8 cellular contexts compared by ENCODE assay signal in the genomic region with DNA sequence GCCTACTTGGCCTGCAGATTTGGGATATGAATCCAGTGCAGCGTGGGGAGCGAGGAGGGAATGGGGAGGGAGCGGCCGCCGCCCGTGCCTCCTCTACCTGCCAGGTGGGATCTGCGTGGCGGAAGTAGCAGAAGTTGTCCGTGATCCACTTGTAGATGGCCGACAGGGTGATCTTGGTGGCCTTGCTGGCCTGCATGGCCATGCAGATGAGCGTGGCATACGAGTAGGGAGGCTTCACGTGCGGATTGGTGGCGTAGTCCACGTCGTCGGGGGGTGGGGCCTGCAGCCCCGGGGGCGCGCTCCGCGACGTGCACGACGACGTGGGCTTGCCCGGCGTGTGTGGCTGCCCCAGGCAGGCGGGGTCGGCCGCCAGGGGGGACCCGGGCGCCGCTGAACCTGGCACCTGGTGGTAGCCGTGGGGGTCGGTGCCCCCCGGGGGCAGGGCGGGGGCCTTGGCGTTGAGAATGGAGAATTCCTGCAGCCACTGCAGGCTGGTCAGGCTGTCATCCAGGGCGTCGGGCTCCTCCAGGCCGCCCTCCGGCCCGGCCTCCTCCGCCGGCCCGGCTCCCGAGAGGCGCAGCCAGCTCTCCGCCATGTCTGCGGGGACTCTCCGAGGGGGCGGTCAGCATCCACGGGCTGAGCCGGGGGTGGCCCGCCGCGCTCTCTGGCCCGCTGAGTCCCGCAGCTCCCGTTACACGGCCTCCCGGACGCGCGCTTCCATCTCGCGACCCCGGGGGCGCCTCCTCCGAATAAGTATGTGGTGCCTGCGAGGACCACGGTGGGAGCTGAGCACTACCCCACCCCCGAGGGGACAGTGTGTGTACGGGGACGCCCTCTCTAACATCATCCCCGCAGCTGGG. TPM values are rescaled to one million over a fixed set of nuclear protein-coding genes. Genes with fewer than 3 reads are reported as not detected.
DNase-seq lines count a peak whose midpoint lies in the region; ATAC-seq, FAIRE-seq and TF ChIP-seq lines count a peak whose summit lies in the region.

No MANE protein-coding gene starts in this region.

- peaks cover 6 to 51% (median 32%) of the 10 kb centered on the region in 12 donors for H3K4me1 ChIP-seq in heart left ventricle
- H3K4me1 ChIP-seq in transverse colon = peaks cover 0 to 25% (median 20%) of the 10 kb centered on the region in 4 donors
- H3K4me1 ChIP-seq in vagina = peaks cover 24% of the 10 kb centered on the region

- H3K9me3 ChIP-seq in heart left ventricle = no peaks in the 10 kb centered on the region
- no peaks in the 10 kb centered on the region for H3K9me3 ChIP-seq in transverse colon
- no peaks in the 10 kb centered on the region for H3K9me3 ChIP-seq in vagina

- H3K36me3 ChIP-seq in heart left ventricle (no peaks in the 10 kb centered on the region), transverse colon (no peaks in the 10 kb centered on the region), vagina (no peaks in the 10 kb centered on the region)

- intact Hi-C loops in heart left ventricle (cut with DNase I) (no loop called here), Right ventricle myocardium inferior (cut with DNase I) (no loop called here), transverse colon (cut with DNase I; ENCODE audit: low total_unique reads) (no loop called here), vagina (cut with DNase I) (no loop called here)

- ATAC-seq in heart left ventricle (no peak), Right ventricle myocardium inferior (no peak), memory B cell (ENCODE audit: low read depth) (peak; percentile 40)

- H3K27ac Mint-ChIP-seq in activated naive CD8-positive, alpha-beta T cell = peak overlapping the region; percentile 64
- peak overlapping the region; percentile 85 for H3K27ac Mint-ChIP-seq in memory B cell

- FAIRE-seq in D721Med (lab: Jason Lieb, UNC) = no peak

- H3K27me3 ChIP-seq in heart left ventricle = peaks cover 36 to 60% (median 55%) of the 10 kb centered on the region in 9 donors
- H3K27me3 ChIP-seq in transverse colon = peaks cover 60% of the 10 kb centered on the region
- peaks cover 25% of the 10 kb centered on the region for H3K27me3 ChIP-seq in vagina

- TF ChIP-seq CTCF in heart left ventricle (IDR thresholded peaks at IDR 0.05) (no peak), transverse colon (IDR thresholded peaks at IDR 0.05) (no peak), D721Med (IDR thresholded peaks at IDR 0.05; ENCODE audit: insufficient read depth, missing control alignments) (no peak), vagina (IDR thresholded peaks at IDR 0.05) (no peak)

- no peaks in the 10 kb centered on the region for H3K27me3 Mint-ChIP-seq in activated naive CD8-positive, alpha-beta T cell
- H3K27me3 Mint-ChIP-seq in memory B cell = peaks cover 13% of the 10 kb centered on the region

- in situ Hi-C loops in transverse colon (cut with MboI; ENCODE audit: low pct_ligation_motif_present in 1 of 4, low pct_unique_long_range_greater_than_20kb in 1 of 4, low sequenced_read_pairs in 3 of 4) = no loop called here

- DNase-seq in heart left ventricle = peak in 1 of 5 donors; percentile 23
- DNase-seq in Right ventricle myocardium inferior (ENCODE audit: missing footprints) = no peak
- peak; percentile 34 to 51 for DNase-seq in memory B cell (ENCODE audit: low spot score in 2 of 2)
- peak; percentile 49 for DNase-seq in transverse colon
- DNase-seq in D721Med (ENCODE audit: insufficient read length, low spot score) = no peak
- DNase-seq in vagina (ENCODE audit: extremely low spot score in 2 of 2) = no peak
- DNase-seq in NOMO-1 (lab: John Stamatoyannopoulos, UW; ENCODE audit: unreplicated experiment in 2 of 2) = no peak

- H3K4me1 Mint-ChIP-seq in activated naive CD8-positive, alpha-beta T cell (ENCODE audit: low read depth) = peaks cover 52% of the 10 kb centered on the region
- H3K4me1 Mint-ChIP-seq in memory B cell = peaks cover 27% of the 10 kb centered on the region

- H3K4me3 ChIP-seq in heart left ventricle (peak overlapping the region in 8 of 12 donors; percentile 5 to 60 (median 15)), transverse colon (peak overlapping the region in 2 of 4 donors; percentile 17 to 54), vagina (no peak overlapping the region)

- TF ChIP-seq POLR2A in heart left ventricle (IDR thresholded peaks at IDR 0.05) (no peak), transverse colon (IDR thresholded peaks at IDR 0.05) (no peak), vagina (IDR thresholded peaks at IDR 0.05) (no peak)

- no peaks in the 10 kb centered on the region for H3K9me3 Mint-ChIP-seq in activated naive CD8-positive, alpha-beta T cell (ENCODE audit: low read depth)
- H3K9me3 Mint-ChIP-seq in memory B cell = no peaks in the 10 kb centered on the region

- peak overlapping the region; percentile 81 for H3K4me3 Mint-ChIP-seq in activated naive CD8-positive, alpha-beta T cell
- H3K4me3 Mint-ChIP-seq in memory B cell = peak overlapping the region; percentile 74

- WGBS in heart left ventricle, 4 donors = 10 to 30% (median 14%) methylated on average over 21 to 78 of the region's 78 CpGs
- 30% methylated on average over 53 of the region's 78 CpGs; no CpG with 5 or more reads in 1 of the 2 donors for WGBS in transverse colon (ENCODE audit: low coverage in 1 of 2), 2 donors

- TF ChIP-seq EP300 in transverse colon (IDR thresholded peaks at IDR 0.05; ENCODE audit: low read depth) = no peak

- no peak overlapping the region for H3K27ac ChIP-seq in heart left ventricle
- H3K27ac ChIP-seq in transverse colon = no peak overlapping the region
- H3K27ac ChIP-seq in vagina = no peak overlapping the region

- no peaks in the 10 kb centered on the region for H3K36me3 Mint-ChIP-seq in activated naive CD8-positive, alpha-beta T cell
- H3K36me3 Mint-ChIP-seq in memory B cell = no peaks in the 10 kb centered on the region

RNA-seq across cellular contexts. Expression of a gene that starts 1.0 kb away (rescaled TPM):
- not detected for total RNA-seq in heart left ventricle
- polyA plus RNA-seq in heart left ventricle = not detected
- not detected for total RNA-seq in Right ventricle myocardium inferior
- 1 to 10 TPM in 2 of 4 donors, under 1 TPM in 1, not detected in 1; 0.82 to 7.4 (median 1.9) TPM for total RNA-seq in transverse colon
- not detected for total RNA-seq in vagina

RNA-seq across cellular contexts. Expression of a gene that starts 36.4 kb away (rescaled TPM):
- total RNA-seq in heart left ventricle = 100 to 1,000 TPM in 1 of 9 donors, 10 to 100 TPM in 8; 64.4 to 107 (median 80.5) TPM
- polyA plus RNA-seq in heart left ventricle = 10 to 100 TPM; 39.7 to 62.5 TPM
- total RNA-seq in Right ventricle myocardium inferior = 70.9 TPM
- total RNA-seq in transverse colon = 100 to 1,000 TPM in 2 of 4 donors, 10 to 100 TPM in 2; 88.0 to 143 (median 105) TPM
- total RNA-seq in vagina = 79.8 TPM

Comparison
In these comparisons a context has a peak if more than half of its experiments do, and no peak if none do; other contexts are left out.
1. DNase-seq: peak in memory B cell (2 of 2) and transverse colon (single experiment); none in Right ventricle myocardium inferior (single experiment), D721Med (single experiment), vagina (0 of 2) and NOMO-1 (0 of 2).
2. H3K4me3 ChIP-seq: peak in heart left ventricle (8 of 12); none in vagina (0 of 2).